Comparison of ENCODE assay signal across 8 cellular contexts in genomic region chr12:51972849-51973273, GRCh38. TPM values are rescaled to one million over a fixed set of nuclear protein-coding genes. Genes with fewer than 3 reads are reported as not detected.
DNase-seq lines count a peak whose midpoint lies in the region; ATAC-seq and TF ChIP-seq lines count a peak whose summit lies in the region.

No MANE protein-coding gene starts in this region.

- peaks cover 2% of the 10 kb centered on the region for H3K27me3 Mint-ChIP-seq in activated T-cell treated with anti-CD3 and anti-CD28 coated beads, Interleukin-2, amount 50 U/mL, for 24 hours

- H3K9me3 ChIP-seq in gastroesophageal sphincter: no peaks in the 10 kb centered on the region

- peak; percentile 65 for ATAC-seq in gastroesophageal sphincter
- ATAC-seq in GM21515 (IDR thresholded peaks at IDR 0.05; ENCODE audit: unreplicated experiment): no peak
- ATAC-seq in GM21360 (IDR thresholded peaks at IDR 0.05; ENCODE audit: unreplicated experiment): no peak
- no peak for ATAC-seq in GM18868 (IDR thresholded peaks at IDR 0.05; ENCODE audit: unreplicated experiment)

- no peak for TF ChIP-seq EP300 in gastroesophageal sphincter (IDR thresholded peaks at IDR 0.05)

- DNase-seq in LHCN-M2 (ENCODE audit: low read depth) (peak; percentile 43), retinal pigment epithelial cell (ENCODE audit: low read depth) (peak; percentile 40), GM13976 (ENCODE audit: low spot score) (no peak)
- peak; percentile 61 for DNase-seq in activated T-cell treated with anti-CD3 and anti-CD28 coated beads, Interleukin-2, amount 50 U/mL, for 24 hours

- H3K27me3 ChIP-seq in gastroesophageal sphincter: no peaks in the 10 kb centered on the region

- in situ Hi-C loops in GM13976 (cut with MboI; ENCODE audit: low sequenced_read_pairs, unreplicated experiment): no loop called here

- WGBS in gastroesophageal sphincter (ENCODE audit: low coverage in 1 of 2), 2 donors: 40 to 63% methylated on average over 7 to 9 of the region's 9 CpGs

- H3K9me3 Mint-ChIP-seq in activated T-cell treated with anti-CD3 and anti-CD28 coated beads, Interleukin-2, amount 50 U/mL, for 24 hours: no peaks in the 10 kb centered on the region

- H3K4me3 Mint-ChIP-seq in activated T-cell treated with anti-CD3 and anti-CD28 coated beads, Interleukin-2, amount 50 U/mL, for 24 hours: peak overlapping the region; percentile 1

- H3K27ac Mint-ChIP-seq in activated T-cell treated with anti-CD3 and anti-CD28 coated beads, Interleukin-2, amount 50 U/mL, for 24 hours: peak overlapping the region; percentile 39

- H3K4me1 Mint-ChIP-seq in activated T-cell treated with anti-CD3 and anti-CD28 coated beads, Interleukin-2, amount 50 U/mL, for 24 hours (ENCODE audit: low read depth): peaks cover 74% of the 10 kb centered on the region

- peak overlapping the region in 3 of 4 donors; percentile 38 to 50 (median 45) for H3K27ac ChIP-seq in gastroesophageal sphincter

- peaks cover 0 to 27% of the 10 kb centered on the region in 2 donors for H3K36me3 ChIP-seq in gastroesophageal sphincter

- H3K4me1 ChIP-seq in gastroesophageal sphincter: peaks cover 8 to 52% (median 27%) of the 10 kb centered on the region in 3 donors

- peaks cover 26% of the 10 kb centered on the region for H3K36me3 Mint-ChIP-seq in activated T-cell treated with anti-CD3 and anti-CD28 coated beads, Interleukin-2, amount 50 U/mL, for 24 hours (ENCODE audit: low read depth)

- H3K4me3 ChIP-seq in gastroesophageal sphincter (no peak overlapping the region), retinal pigment epithelial cell (ENCODE audit: low read length) (no peak overlapping the region)

- no peak for TF ChIP-seq POLR2A in gastroesophageal sphincter (IDR thresholded peaks at IDR 0.05)

- TF ChIP-seq CTCF in gastroesophageal sphincter (IDR thresholded peaks at IDR 0.05): no peak
- TF ChIP-seq CTCF in retinal pigment epithelial cell (conservative IDR thresholded peaks at IDR 0.05; ENCODE audit: low read depth, low read length): no peak
- no peak for TF ChIP-seq CTCF in GM13976 (IDR thresholded peaks at IDR 0.05; ENCODE audit: borderline replicate concordance, control extremely low read depth, extremely low read depth, insufficient read depth, missing control alignments)

RNA-seq across cellular contexts. Expression of gene ACVR1B, which starts 21.4 kb away (rescaled TPM):
- total RNA-seq in LHCN-M2 (2014; rRNA removed) (8.5 and 11.0 TPM in 2 replicates), gastroesophageal sphincter (10 to 100 TPM in 2 of 4 donors, 1 to 10 TPM in 2; 6.5 to 17.9 (median 10.5) TPM)
- 8.5 TPM for polyA plus RNA-seq in LHCN-M2 (2012)

RNA-seq across cellular contexts. Expression of gene TAMALIN, which starts 33.9 kb away (rescaled TPM):
- total RNA-seq in LHCN-M2 (2014; rRNA removed) (1.8 and 4.5 TPM in 2 replicates), gastroesophageal sphincter (10 to 100 TPM; 11.8 to 18.0 (median 16.1) TPM)
- 10.0 TPM for polyA plus RNA-seq in LHCN-M2 (2012)
